In the genomic region with DNA sequence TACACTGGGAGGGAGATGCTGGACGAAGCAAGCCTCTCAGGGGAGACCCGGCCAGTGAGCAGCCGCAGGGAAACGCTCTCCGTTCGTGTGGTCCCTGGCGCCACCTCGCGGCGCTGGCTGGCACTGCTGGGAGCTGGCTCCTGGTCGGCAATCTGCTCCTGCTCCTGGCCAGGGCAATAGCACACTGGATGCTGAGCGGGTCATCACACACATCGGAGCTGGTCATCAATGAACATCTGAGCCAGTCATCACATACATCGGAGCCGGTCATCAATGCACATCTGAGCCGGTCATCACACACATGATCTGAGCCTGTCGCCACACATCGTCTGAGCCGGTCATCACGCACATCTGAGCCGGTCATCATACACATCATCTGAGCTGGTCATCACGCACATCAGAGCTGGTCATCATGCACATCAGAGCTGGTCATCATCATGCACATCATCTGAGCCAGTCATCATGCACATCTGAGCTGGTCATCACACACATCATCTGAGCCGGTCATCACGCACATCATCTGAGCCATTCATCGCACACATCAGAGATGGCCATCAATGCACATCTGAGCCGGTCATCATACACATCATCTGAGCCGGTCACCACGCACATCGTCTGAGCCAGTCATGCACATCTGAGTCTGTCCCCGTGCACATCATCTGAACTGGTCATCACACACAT, we compare ENCODE assay signal across 8 cellular contexts.
DNase-seq lines count a peak whose midpoint lies in the region; ATAC-seq and TF ChIP-seq lines count a peak whose summit lies in the region.

No MANE protein-coding gene starts in this region.

- no peak overlapping the region for H3K27ac ChIP-seq in heart left ventricle
- no peak overlapping the region for H3K27ac ChIP-seq in prostate gland

- no peaks in the 10 kb centered on the region for H3K36me3 Mint-ChIP-seq in activated naive CD8-positive, alpha-beta T cell treated with anti-CD3 and anti-CD28 coated beads, Interleukin-2, amount 50 U/mL, for 24 hours (ENCODE audit: low read depth)

- no peak for TF ChIP-seq POLR2A in heart left ventricle (IDR thresholded peaks at IDR 0.05)
- no peak for TF ChIP-seq POLR2A in prostate gland (IDR thresholded peaks at IDR 0.05)

- DNase-seq in GM12864 (ENCODE audit: low read depth) = no peak
- peak; percentile 60 for DNase-seq in NCI-H1092 (lab: John Stamatoyannopoulos, UW)
- peak; percentile 51 for DNase-seq in T follicular helper cell (ENCODE audit: low read depth)
- peak; percentile 83 for DNase-seq in activated naive CD8-positive, alpha-beta T cell treated with anti-CD3 and anti-CD28 coated beads, Interleukin-2, amount 50 U/mL, for 24 hours
- DNase-seq in heart left ventricle = peak; percentile 74 to 87 (median 77)
- peak; percentile 69 for DNase-seq in prostate gland (ENCODE audit: low spot score)

- H3K4me3 ChIP-seq in GM12864 (ENCODE audit: low read depth, low read length) (no peak overlapping the region), heart left ventricle (no peak overlapping the region), prostate gland (no peak overlapping the region)

- no peak overlapping the region for H3K4me3 Mint-ChIP-seq in activated naive CD8-positive, alpha-beta T cell treated with anti-CD3 and anti-CD28 coated beads, Interleukin-2, amount 50 U/mL, for 24 hours

- intact Hi-C loops in heart left ventricle (cut with DNase I) = loop anchor here (1.0 to 10.0 kb wide), 15 partner anchors 205 to 529 kb away; a partner anchor contains a TSS
- intact Hi-C loops in prostate gland (cut with DNase I) = loop anchor here (2.0 to 5.0 kb wide), 2 partner anchors 307 to 346 kb away; no protein-coding TSS in a partner anchor

- H3K36me3 ChIP-seq in heart left ventricle = no peaks in the 10 kb centered on the region
- H3K36me3 ChIP-seq in prostate gland = no peaks in the 10 kb centered on the region

- H3K9me3 ChIP-seq in heart left ventricle = no peaks in the 10 kb centered on the region
- no peaks in the 10 kb centered on the region for H3K9me3 ChIP-seq in prostate gland

- WGBS in heart left ventricle, 4 donors = 41 to 68% (median 47%) methylated on average over 21 to 30 of the region's 30 CpGs
- 44% methylated on average over 30 of the region's 30 CpGs for WGBS in prostate gland

- H3K27ac Mint-ChIP-seq in activated naive CD8-positive, alpha-beta T cell treated with anti-CD3 and anti-CD28 coated beads, Interleukin-2, amount 50 U/mL, for 24 hours = no peak overlapping the region

- H3K4me1 ChIP-seq in heart left ventricle (no peaks in the 10 kb centered on the region), prostate gland (replicated peaks) (no peaks in the 10 kb centered on the region)

- H3K9me3 Mint-ChIP-seq in activated naive CD8-positive, alpha-beta T cell treated with anti-CD3 and anti-CD28 coated beads, Interleukin-2, amount 50 U/mL, for 24 hours = no peaks in the 10 kb centered on the region

- no peaks in the 10 kb centered on the region for H3K4me1 Mint-ChIP-seq in activated naive CD8-positive, alpha-beta T cell treated with anti-CD3 and anti-CD28 coated beads, Interleukin-2, amount 50 U/mL, for 24 hours

- peak; percentile 100 for TF ChIP-seq CTCF in GM12864 (IDR thresholded peaks at IDR 0.05; ENCODE audit: low read depth, low read length, missing control alignments)
- peak; percentile 81 to 94 (median 88) for TF ChIP-seq CTCF in heart left ventricle (IDR thresholded peaks at IDR 0.05)
- TF ChIP-seq CTCF in prostate gland (IDR thresholded peaks at IDR 0.05) = peak; percentile 75 to 94 (median 86)

- peak; percentile 37 for ATAC-seq in activated naive CD8-positive, alpha-beta T cell treated with anti-CD3 and anti-CD28 coated beads, Interleukin-2, amount 50 U/mL, for 24 hours
- peak; percentile 57 to 88 (median 81) for ATAC-seq in heart left ventricle
- no peak for ATAC-seq in GM19023 (IDR thresholded peaks at IDR 0.05; ENCODE audit: unreplicated experiment)
- ATAC-seq in HG02870 (IDR thresholded peaks at IDR 0.05; ENCODE audit: unreplicated experiment) = no peak

- peaks cover 18 to 97% (median 68%) of the 10 kb centered on the region in 9 donors for H3K27me3 ChIP-seq in heart left ventricle
- peaks cover 7% of the 10 kb centered on the region for H3K27me3 ChIP-seq in prostate gland (replicated peaks; ENCODE audit: insufficient read depth)

- peaks cover 52% of the 10 kb centered on the region for H3K27me3 Mint-ChIP-seq in activated naive CD8-positive, alpha-beta T cell treated with anti-CD3 and anti-CD28 coated beads, Interleukin-2, amount 50 U/mL, for 24 hours

Comparison
In these comparisons a context has a peak if more than half of its experiments do, and no peak if none do; other contexts are left out.
1. ATAC-seq: peak in activated naive CD8-positive, alpha-beta T cell treated with anti-CD3 and anti-CD28 coated beads, Interleukin-2, amount 50 U/mL, for 24 hours (single experiment) and heart left ventricle (4 of 4); none in GM19023 (single experiment) and HG02870 (single experiment).
2. Peak in every context shown above with its lines, with median percentiles within 50 percentile points of each other: CTCF ChIP-seq.